ENCODE assay signal across 1 cellular context in genomic region chr4:183766140-183766539, GRCh38.
TF ChIP-seq lines count a peak whose summit lies in the region.

No MANE protein-coding gene starts in this region.

TF ChIP-seq in GM23338, 12 proteins besides CTCF, POLR2A, EP300 and RAD21 (continued from another document):
- TF ChIP-seq ZNF462 (CRISPR knock-in tag; IDR thresholded peaks at IDR 0.05) (no peak), REST (IDR thresholded peaks at IDR 0.05; ENCODE audit: unreplicated experiment) (no peak), STAT1 (IDR thresholded peaks at IDR 0.05; ENCODE audit: unreplicated experiment) (no peak), ZNF331 (CRISPR knock-in tag; IDR thresholded peaks at IDR 0.05; ENCODE audit: low read depth) (no peak), EZH2phosphoT487 (IDR thresholded peaks at IDR 0.05; ENCODE audit: unreplicated experiment) (no peak)
